ENCODE assay signal across 20 cellular contexts in genomic region chr11:8403310-8403709, GRCh38.
A peak's percentile ranks its signal among the peaks of the same experiment; 100 is the strongest.
DNase-seq lines count a peak whose midpoint lies in the region; ATAC-seq, FAIRE-seq and TF ChIP-seq lines count a peak whose summit lies in the region.
"Had no signal": no experiment of that assay in that cellular context is flagged by ENCODE, and none has a peak within 500 bp of the region (broad histone marks: within the 10 kb centered on the region; RNA-seq: fewer than 3 reads in every experiment).

No MANE protein-coding gene starts in this region.

- H3K4me3 ChIP-seq in HCT116 (replicated peaks in 1 of 2; ENCODE audit: low read depth in 1 of 2, low read length in 2 of 2): no peak overlapping the region
- no peak overlapping the region for H3K4me3 ChIP-seq in endothelial cell of umbilical vein (replicated peaks in 1 of 3; ENCODE audit: insufficient read depth in 1 of 3, low read depth in 1 of 3, low read length in 3 of 3)
- H3K4me3 ChIP-seq: ascending aorta, dorsolateral prefrontal cortex, transverse colon had no signal

- RAD21 ChIA-PET in HCT116 (lab: Charles Lee; ENCODE audit: low non-redundant PET in 1 of 2, low total read pairs in 2 of 2, uncharacterized antibody in 2 of 2, unreplicated experiment in 2 of 2): no interaction called here

- H3K36me3 ChIP-seq in HCT116 (ENCODE audit: control insufficient read depth in 1 of 2, insufficient read depth in 2 of 2, low read length in 2 of 2) (no peaks in the 10 kb centered on the region), endothelial cell of umbilical vein (ENCODE audit: control insufficient read depth in 2 of 2, extremely low read depth in 1 of 2, insufficient read depth in 2 of 2, low read length in 2 of 2) (no peaks in the 10 kb centered on the region)
- H3K36me3 ChIP-seq: ascending aorta, transverse colon had no signal

- CTCF ChIA-PET in HCT116 (lab: Charles Lee) (no interaction called here), endothelial cell of umbilical vein (lab: Charles Lee) (interaction anchor here (0.7 kb wide), 1 partner anchor 16 kb away, joined by 3 read pairs; no protein-coding TSS in a partner anchor)

- POLR2A ChIA-PET in HCT116 (lab: Charles Lee): no interaction called here
- POLR2A ChIA-PET in endothelial cell of umbilical vein (lab: Charles Lee): no interaction called here

- no peak for FAIRE-seq in endothelial cell of umbilical vein (lab: Jason Lieb, UNC)

- DNase-seq in HCT116 (ENCODE audit: low read depth, low spot score) (no peak), endothelial cell of umbilical vein (ENCODE audit: low read depth, low spot score) (peak; percentile 17), myocyte (ENCODE audit: low read depth) (peak; percentile 13), GM13976 (ENCODE audit: low spot score) (no peak)
- DNase-seq in stimulated activated CD4-positive, alpha-beta T cell treated with anti-CD3 and anti-CD28 coated beads, Interleukin-15, amount 100 ng/mL, for 24 hours: no peak
- DNase-seq: activated CD4-positive, alpha-beta T cell treated with anti-CD3 and anti-CD28 coated beads for 1 hour; activated effector memory CD4-positive, alpha-beta T cell treated with Interleukin-2 at 50 U/mL for 16 hours; C1 segment of cervical spinal cord; dorsolateral prefrontal cortex; left ventricle myocardium superior; naive thymus-derived CD4-positive, alpha-beta T cell; NCI-H1694; NCI-H226; posterior cingulate gyrus; transverse colon had no signal

- BruUV-seq in HCT116 (replicated peaks; lab: Mats Ljungman, UMichigan): no TSS peak
- no TSS peak for BruUV-seq in endothelial cell of umbilical vein (replicated peaks; lab: Mats Ljungman, UMichigan)

- TF ChIP-seq CTCF in HCT116 (IDR thresholded peaks at IDR 0.05 in 2 of 3, conservative IDR thresholded peaks at IDR 0.05 in 1 of 3; ENCODE audit: borderline replicate concordance in 1 of 3, insufficient read depth in 1 of 3, low read depth in 2 of 3, low read length in 2 of 3): no peak
- no peak for TF ChIP-seq CTCF in endothelial cell of umbilical vein (IDR thresholded peaks at IDR 0.05; ENCODE audit: extremely low read depth in 1 of 2, insufficient read depth in 1 of 2, low read depth in 1 of 2, low read length in 2 of 2)
- no peak for TF ChIP-seq CTCF in GM13976 (IDR thresholded peaks at IDR 0.05; ENCODE audit: borderline replicate concordance, control extremely low read depth, extremely low read depth, insufficient read depth, missing control alignments)

- H3K79me2 ChIP-seq in HCT116 (ENCODE audit: insufficient read depth, low read length) (no peaks in the 10 kb centered on the region), endothelial cell of umbilical vein (ENCODE audit: control insufficient read depth, insufficient read depth, low read length) (no peaks in the 10 kb centered on the region)

- H3K4me2 ChIP-seq in HCT116 (ENCODE audit: low read length) (no peak overlapping the region), endothelial cell of umbilical vein (ENCODE audit: insufficient read depth, low read length) (no peak overlapping the region)
- H3K4me2 ChIP-seq: KMS-11 had no signal

- TF ChIP-seq RAD21 in HCT116 (IDR thresholded peaks at IDR 0.05; ENCODE audit: low read depth): no peak

- intact Hi-C loops in HCT116 (cut with micrococcal nuclease) (no loop called here), endothelial cell of umbilical vein (cut with micrococcal nuclease) (no loop called here)

- no peak overlapping the region for H3K27ac ChIP-seq in HCT116 (ENCODE audit: low read depth, low read length)
- no peak overlapping the region for H3K27ac ChIP-seq in endothelial cell of umbilical vein (ENCODE audit: insufficient read depth, low read depth, low read length)
- H3K27ac ChIP-seq: ascending aorta, dorsolateral prefrontal cortex, KMS-11, transverse colon had no signal

- H3K9me1 ChIP-seq in endothelial cell of umbilical vein (replicated peaks; ENCODE audit: control insufficient read depth, extremely low read depth, insufficient read depth, low read length): no peaks in the 10 kb centered on the region

- no peaks in the 10 kb centered on the region for H3K4me1 ChIP-seq in HCT116 (ENCODE audit: control insufficient read depth in 1 of 2, insufficient read depth in 2 of 2, low read length in 2 of 2)
- no peaks in the 10 kb centered on the region for H3K4me1 ChIP-seq in endothelial cell of umbilical vein (ENCODE audit: control insufficient read depth, extremely low read depth, insufficient read depth, low read length)
- H3K4me1 ChIP-seq: ascending aorta, transverse colon had no signal

- H3K9ac ChIP-seq in HCT116 (ENCODE audit: low read length) (no peak overlapping the region), endothelial cell of umbilical vein (replicated peaks; ENCODE audit: extremely low read depth, insufficient read depth, low read length) (no peak overlapping the region)
- H3K9ac ChIP-seq: KMS-11 had no signal

- no peaks in the 10 kb centered on the region for H3K9me3 ChIP-seq in HCT116 (ENCODE audit: control insufficient read depth in 1 of 2, insufficient read depth in 1 of 2, low read depth in 1 of 2, low read length in 2 of 2)
- H3K9me3 ChIP-seq in endothelial cell of umbilical vein (replicated peaks; ENCODE audit: control insufficient read depth, insufficient read depth, low read length): no peaks in the 10 kb centered on the region
- H3K9me3 ChIP-seq: ascending aorta, transverse colon had no signal

- TF ChIP-seq POLR2A in HCT116 (IDR thresholded peaks at IDR 0.05; ENCODE audit: borderline replicate concordance, extremely low read depth, insufficient read depth, insufficient read length): no peak
- TF ChIP-seq POLR2A in endothelial cell of umbilical vein (IDR thresholded peaks at IDR 0.05; ENCODE audit: low read depth, low read length): no peak

- in situ Hi-C loops in GM13976 (cut with MboI; ENCODE audit: low sequenced_read_pairs, unreplicated experiment): no loop called here

- H2AFZ ChIP-seq in HCT116 (ENCODE audit: low read depth, low read length, poor library complexity, severe bottlenecking): no peak overlapping the region
- no peak overlapping the region for H2AFZ ChIP-seq in endothelial cell of umbilical vein (ENCODE audit: low read depth, low read length)

- H3K27me3 ChIP-seq in HCT116 (ENCODE audit: insufficient read depth, low read length): no peaks in the 10 kb centered on the region
- no peaks in the 10 kb centered on the region for H3K27me3 ChIP-seq in endothelial cell of umbilical vein (ENCODE audit: control insufficient read depth in 2 of 2, insufficient read depth in 2 of 2, low read length in 2 of 2)
- H3K27me3 ChIP-seq: ascending aorta, dorsolateral prefrontal cortex, transverse colon had no signal

- H4K20me1 ChIP-seq in HCT116 (ENCODE audit: insufficient read depth) (no peaks in the 10 kb centered on the region), endothelial cell of umbilical vein (replicated peaks; ENCODE audit: control insufficient read depth, extremely low read depth, insufficient read depth, low read length) (no peaks in the 10 kb centered on the region)

- dilution Hi-C loops in endothelial cell of umbilical vein (cut with MboI; ENCODE audit: extremely low pct_ligation_motif_present, low sequenced_read_pairs): no loop called here

- no peak for ATAC-seq in HCT116
- ATAC-seq in HG03469 (IDR thresholded peaks at IDR 0.05; ENCODE audit: unreplicated experiment): no peak
- ATAC-seq: left ventricle myocardium superior; naive thymus-derived CD4-positive, alpha-beta T cell; stimulated activated memory B cell treated with anti-CD40 and anti-IgM and Interleukin-4, amounts not matched to agents 10 μg/mL and 1 μg/mL and 100 μg/mL, for 72 hours had no signal

- H3K9me2 ChIP-seq in HCT116 (ENCODE audit: insufficient read depth): no peaks in the 10 kb centered on the region

TF ChIP-seq in HCT116, 20 proteins besides CTCF, POLR2A, EP300 and RAD21 (continues in another document):
- TF ChIP-seq TCF7L2 (IDR thresholded peaks at IDR 0.05; ENCODE audit: borderline replicate concordance, extremely low read depth, insufficient read depth, insufficient read length) (no peak), CBX3 (IDR thresholded peaks at IDR 0.05; ENCODE audit: low read depth) (no peak), SIN3A (IDR thresholded peaks at IDR 0.05; ENCODE audit: low read depth) (no peak)

TF ChIP-seq in PFSK-1, 5 proteins besides CTCF, POLR2A, EP300 and RAD21 (continues in another document):
- TF ChIP-seq FOXP2 (optimal IDR thresholded peaks at IDR 0.05; ENCODE audit: borderline replicate concordance, extremely low read depth, extremely low read length, insufficient read depth): no peak

TF ChIP-seq in endothelial cell of umbilical vein, 7 proteins besides CTCF, POLR2A, EP300 and RAD21:
- no peak for TF ChIP-seq JUN (IDR thresholded peaks at IDR 0.05; ENCODE audit: borderline replicate concordance, insufficient read depth, insufficient read length, low read depth)
- TF ChIP-seq FOS (IDR thresholded peaks at IDR 0.05; ENCODE audit: borderline replicate concordance, insufficient read depth, low read length): no peak
- TF ChIP-seq POLR2AphosphoS5 (IDR thresholded peaks at IDR 0.05; ENCODE audit: insufficient read depth, low read depth, low read length): no peak
TF ChIP-seq in endothelial cell of umbilical vein: peak in this region for 0.

Comparison
In these comparisons a context has a peak if more than half of its experiments do, and no peak if none do; other contexts are left out.
1. DNase-seq: peak in endothelial cell of umbilical vein (single experiment) and myocyte (single experiment); none in HCT116 (single experiment), stimulated activated CD4-positive, alpha-beta T cell treated with anti-CD3 and anti-CD28 coated beads, Interleukin-15, amount 100 ng/mL, for 24 hours (single experiment) and GM13976 (single experiment).